In the genomic region with DNA sequence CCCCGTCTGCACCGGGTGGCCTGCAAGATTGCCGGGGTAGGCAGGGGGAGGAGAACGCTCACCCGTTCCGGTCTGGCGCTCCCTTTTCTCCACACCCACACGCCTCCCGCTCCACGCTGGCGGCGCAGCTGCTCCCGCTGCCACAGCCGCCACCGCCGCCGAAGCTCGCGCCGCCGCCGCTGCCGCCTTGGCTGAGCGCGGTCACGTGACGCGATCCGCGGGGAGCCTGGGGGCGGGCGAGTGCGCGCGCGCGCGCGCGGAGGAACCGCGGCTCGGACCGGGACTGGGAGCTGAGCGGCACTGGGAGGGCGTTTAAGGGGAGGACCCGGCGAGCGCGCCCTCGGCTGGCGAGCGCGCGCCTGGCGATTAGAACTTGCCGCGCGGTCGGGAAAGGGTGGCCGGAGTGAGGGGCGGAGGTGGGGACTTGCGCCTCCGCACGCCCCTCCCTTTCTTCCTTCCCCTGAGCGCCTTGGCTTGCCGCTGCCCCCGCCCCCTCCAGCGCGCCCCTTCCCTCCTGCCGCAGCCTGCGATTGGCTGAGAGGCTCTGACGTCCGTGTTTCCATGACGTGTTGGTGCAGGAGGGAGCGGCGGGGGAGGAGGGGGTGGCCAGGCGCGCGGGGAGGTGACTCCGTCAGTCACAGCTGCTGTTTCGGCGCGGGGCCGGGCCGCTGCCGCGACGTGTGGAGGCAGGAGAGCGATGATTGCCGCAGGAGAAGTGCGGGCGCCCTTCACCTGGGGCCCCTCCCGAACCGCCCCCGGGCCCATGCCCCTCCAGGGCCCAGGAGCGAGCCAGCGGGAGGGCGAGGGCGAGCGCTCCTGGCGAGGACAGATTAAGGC, we compare ENCODE assay signal across 8 cellular contexts. TPM values are rescaled to one million over a fixed set of nuclear protein-coding genes. Genes with fewer than 3 reads are reported as not detected.
A peak's percentile ranks its signal among the peaks of the same experiment; 100 is the strongest.
DNase-seq lines count a peak whose midpoint lies in the region; ATAC-seq, FAIRE-seq and TF ChIP-seq lines count a peak whose summit lies in the region.

No MANE protein-coding gene starts in this region.

- TF ChIP-seq CTCF in HepG2 (CRISPR knock-in tag; IDR thresholded peaks at IDR 0.05): no peak

- intact Hi-C loops in HepG2 (cut with micrococcal nuclease; ENCODE audit: unreplicated experiment): loop anchor here (2.0 to 10.0 kb wide), 4 partner anchors 62 to 355 kb away; partner anchors contain the start of gene DUSP6

- H3K27ac ChIP-seq in HepG2 (ENCODE audit: extremely low read length, insufficient read depth, low read length): peak overlapping the region; percentile 99

- DNase-seq in CD1c-positive myeloid dendritic cell (ENCODE audit: extremely low spot score) (peak; percentile 99), NCI-H748 treated with DMSO at 0.1 percent for 48 hours (lab: John Stamatoyannopoulos, UW) (peak; percentile 93), dermis blood vessel endothelial cell (peak; percentile 100), HepG2 (ENCODE audit: low spot score) (peak; percentile 94)
- DNase-seq in activated CD4-positive, alpha-beta T cell treated with anti-CD3 and anti-CD28 coated beads, Interleukin-2, amount 50 U/mL, for 4 hours: peak; percentile 100
- DNase-seq in stimulated activated CD4-positive, alpha-beta T cell treated with anti-CD3 and anti-CD28 coated beads, Interleukin-2, amount 100 ng/mL, for 48 hours: peak; percentile 95 to 97

- TF ChIP-seq RAD21 in HepG2 (CRISPR knock-in tag; IDR thresholded peaks at IDR 0.05): no peak; the same call in 1 of the 2 replicates

- H3K9ac ChIP-seq in HepG2 (ENCODE audit: insufficient read depth, low read depth, low read length): peak overlapping the region; percentile 98

- H2AFZ ChIP-seq in HepG2 (ENCODE audit: low read length): no peak overlapping the region

- peak; percentile 82 for FAIRE-seq in HepG2 (lab: Jason Lieb, UNC)

- H3K4me3 ChIP-seq in HepG2 (replicated peaks in 1 of 3; ENCODE audit: insufficient read depth in 1 of 3, low read depth in 2 of 3, low read length in 3 of 3): peak overlapping the region; percentile 84 to 95 (median 95); a peak in 5 of 6 replicates

- no TSS peak for BruUV-seq in HepG2 (replicated peaks; lab: Mats Ljungman, UMichigan)

- in situ Hi-C loops in HepG2 (cut with HindIII; ENCODE audit: extremely low pct_ligation_motif_present, low pct_unique_long_range_greater_than_20kb): loop anchor here (10.0 kb wide), 1 partner anchor 165 kb away; no protein-coding TSS in a partner anchor

- WGBS in HepG2 (ENCODE audit: low lambda C conversion rate): no CpG with 5 or more reads among the region's 102 CpGs

- POLR2A ChIA-PET in HepG2 (lab: Yijun Ruan, JAX): interaction anchor here (0.6 to 3.0 kb wide), 10 partner anchors 15 to 356 kb away, joined by 3 to 22 read pairs (median 4); partner anchors contain the start of genes DUSP6 and GALNT4

- H4K20me1 ChIP-seq in HepG2 (ENCODE audit: insufficient read depth, low read length): peaks cover 20% of the 10 kb centered on the region; the same call in 1 of the 2 replicates

- peak; percentile 71 to 80 for TF ChIP-seq POLR2A in HepG2 (IDR thresholded peaks at IDR 0.05; ENCODE audit: insufficient read depth in 1 of 2, low read depth in 2 of 2, low read length in 2 of 2)

- ATAC-seq in GM19397 (IDR thresholded peaks at IDR 0.05; ENCODE audit: unreplicated experiment): peak; percentile 73
- peak; percentile 56 for ATAC-seq in HG03565 (IDR thresholded peaks at IDR 0.05; ENCODE audit: unreplicated experiment)
- ATAC-seq in HepG2: peak; percentile 80

- peaks cover 31% of the 10 kb centered on the region for H3K4me1 ChIP-seq in HepG2 (ENCODE audit: insufficient read depth, low read length)

- peaks cover 40% of the 10 kb centered on the region for H3K79me2 ChIP-seq in HepG2 (ENCODE audit: insufficient read depth, low read length)

- H3K9me3 ChIP-seq in HepG2 (ENCODE audit: low read length): no peaks in the 10 kb centered on the region

- peak overlapping the region; percentile 95 for H3K4me2 ChIP-seq in HepG2 (ENCODE audit: low read depth, low read length)

- CTCF ChIA-PET in HepG2 (lab: Yijun Ruan, JAX; ENCODE audit: low intra/inter-chr PET ratio, low total read pairs): no interaction called here

- no peaks in the 10 kb centered on the region for H3K36me3 ChIP-seq in HepG2 (replicated peaks in 1 of 2; ENCODE audit: control insufficient read depth in 1 of 2, insufficient read depth in 2 of 2, low read length in 2 of 2)

- TF ChIP-seq EP300 in HepG2 (IDR thresholded peaks at IDR 0.05; ENCODE audit: low read depth in 2 of 2, low read length in 2 of 2) (no peak), HepG2 (CRISPR knock-in tag; IDR thresholded peaks at IDR 0.05; ENCODE audit: borderline replicate concordance) (no peak; the same call in 1 of the 2 replicates)

- H3K27me3 ChIP-seq in HepG2 (ENCODE audit: control insufficient read depth in 1 of 2, insufficient read depth in 2 of 2, low read length in 2 of 2): no peaks in the 10 kb centered on the region; a peak in 1 of 5 replicates

TF ChIP-seq in HepG2, 621 proteins besides CTCF, POLR2A, EP300 and RAD21 (continues in another document):
- no peak; the same call in none of the 2 replicates for TF ChIP-seq ATF7-NPFF (CRISPR knock-in tag; IDR thresholded peaks at IDR 0.05; ENCODE audit: low read depth)
- TF ChIP-seq PCBP2 (optimal IDR thresholded peaks at IDR 0.05; ENCODE audit: low read depth, low read length, poor library complexity, severe bottlenecking): no peak
- TF ChIP-seq, protein P1, sequence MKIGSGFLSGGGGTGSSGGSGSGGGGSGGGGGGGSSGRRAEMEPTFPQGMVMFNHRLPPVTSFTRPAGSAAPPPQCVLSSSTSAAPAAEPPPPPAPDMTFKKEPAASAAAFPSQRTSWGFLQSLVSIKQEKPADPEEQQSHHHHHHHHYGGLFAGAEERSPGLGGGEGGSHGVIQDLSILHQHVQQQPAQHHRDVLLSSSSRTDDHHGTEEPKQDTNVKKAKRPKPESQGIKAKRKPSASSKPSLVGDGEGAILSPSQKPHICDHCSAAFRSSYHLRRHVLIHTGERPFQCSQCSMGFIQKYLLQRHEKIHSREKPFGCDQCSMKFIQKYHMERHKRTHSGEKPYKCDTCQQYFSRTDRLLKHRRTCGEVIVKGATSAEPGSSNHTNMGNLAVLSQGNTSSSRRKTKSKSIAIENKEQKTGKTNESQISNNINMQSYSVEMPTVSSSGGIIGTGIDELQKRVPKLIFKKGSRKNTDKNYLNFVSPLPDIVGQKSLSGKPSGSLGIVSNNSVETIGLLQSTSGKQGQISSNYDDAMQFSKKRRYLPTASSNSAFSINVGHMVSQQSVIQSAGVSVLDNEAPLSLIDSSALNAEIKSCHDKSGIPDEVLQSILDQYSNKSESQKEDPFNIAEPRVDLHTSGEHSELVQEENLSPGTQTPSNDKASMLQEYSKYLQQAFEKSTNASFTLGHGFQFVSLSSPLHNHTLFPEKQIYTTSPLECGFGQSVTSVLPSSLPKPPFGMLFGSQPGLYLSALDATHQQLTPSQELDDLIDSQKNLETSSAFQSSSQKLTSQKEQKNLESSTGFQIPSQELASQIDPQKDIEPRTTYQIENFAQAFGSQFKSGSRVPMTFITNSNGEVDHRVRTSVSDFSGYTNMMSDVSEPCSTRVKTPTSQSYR (CRISPR knock-in tag; IDR thresholded peaks at IDR 0.05; ENCODE audit: borderline replicate concordance): peak; percentile 65; the same call in 1 of the 2 replicates
- TF ChIP-seq ZNF33B (CRISPR knock-in tag; IDR thresholded peaks at IDR 0.05): 0 out of 2 replicates have a peak, but pooled peaks have one; percentile 29
- no peak for TF ChIP-seq PBX3 (CRISPR knock-in tag; IDR thresholded peaks at IDR 0.05; ENCODE audit: borderline replicate concordance)
- TF ChIP-seq ZFP37 (CRISPR knock-in tag; IDR thresholded peaks at IDR 0.05; ENCODE audit: borderline replicate concordance): 0 out of 2 replicates have a peak, but pooled peaks have one; percentile 43
- TF ChIP-seq GABPA (IDR thresholded peaks at IDR 0.05; ENCODE audit: low read depth, low read length): no peak
- no peak for TF ChIP-seq GABPA (CRISPR knock-in tag; IDR thresholded peaks at IDR 0.05; ENCODE audit: low read depth)

RNA-seq across cellular contexts. Expression of gene ATP2B1, which starts 0.7 kb away (rescaled TPM):
- total RNA-seq in dermis blood vessel endothelial cell (35.8 and 51.6 TPM in 2 replicates), HepG2 (2016; rRNA removed; fragmentation: Illumina TruSeq; extraction: Trizol) (46.5 and 60.2 TPM in 2 replicates)
- 8.5 and 11.5 TPM in 2 replicates for total RNA-seq in HepG2 (2016; cell fraction: cytosol; rRNA removed; fragmentation: Illumina TruSeq; extraction: Trizol; ENCODE audit: low read depth)
- 52.7 and 57.3 TPM in 2 replicates for total RNA-seq in HepG2 (2016; cell fraction: insoluble cytoplasmic fraction; rRNA removed; fragmentation: Illumina TruSeq; extraction: Trizol)
- 14.5 and 16.1 TPM in 2 replicates for total RNA-seq in HepG2 (2016; cell fraction: membrane; rRNA removed; fragmentation: Illumina TruSeq; extraction: Trizol)
- total RNA-seq in HepG2 (2016; cell fraction: nucleus; rRNA removed; fragmentation: Illumina TruSeq; extraction: Trizol): 81.0 and 90.0 TPM in 2 replicates
- 12.1 and 12.6 TPM in 2 replicates for polyA plus RNA-seq in HepG2 (2011; rRNA removed)
- 3.3 and 7.0 TPM in 2 replicates for polyA plus RNA-seq in HepG2 (2011; cell fraction: cytosol; rRNA removed)
- 11.9 and 12.3 TPM in 2 replicates for polyA plus RNA-seq in HepG2 (2011; cell fraction: nucleus; rRNA removed)
- polyA plus RNA-seq in HepG2 (2012): 30.7 and 30.9 TPM in 2 replicates
- polyA plus RNA-seq in HepG2 (2016; cell fraction: cytosol; fragmentation: Illumina TruSeq; extraction: Trizol; ENCODE audit: low read depth): 0.71 and 1.0 TPM in 2 replicates
- polyA plus RNA-seq in HepG2 (2016; cell fraction: insoluble cytoplasmic fraction; fragmentation: Illumina TruSeq; extraction: Trizol; ENCODE audit: low read depth): 25.8 and 28.7 TPM in 2 replicates
- 3.3 and 4.5 TPM in 2 replicates for polyA plus RNA-seq in HepG2 (2016; cell fraction: membrane; fragmentation: Illumina TruSeq; extraction: Trizol; ENCODE audit: low read depth)
- 61.4 and 62.9 TPM in 2 replicates for polyA plus RNA-seq in HepG2 (2016; cell fraction: nucleus; fragmentation: Illumina TruSeq; extraction: Trizol; ENCODE audit: insufficient read depth, low read depth)
- 8.3 and 27.4 TPM in 2 replicates for polyA minus RNA-seq in HepG2 (2011; rRNA and poly(A)+ RNA removed; ENCODE audit: low replicate concordance)
- polyA minus RNA-seq in HepG2 (2011; cell fraction: cytosol; rRNA and poly(A)+ RNA removed): 22.0 and 22.2 TPM in 2 replicates
- 95.1 and 96.8 TPM in 2 replicates for polyA minus RNA-seq in HepG2 (2011; cell fraction: nucleus; rRNA and poly(A)+ RNA removed)

Comparison
In these comparisons a context has a peak if more than half of its experiments do, and no peak if none do; other contexts are left out.
1. Peak in every context shown above with its lines: DNase-seq, ATAC-seq, H3K4me3 ChIP-seq and H3K27ac ChIP-seq.